Comparison of ENCODE assay signal across 8 cellular contexts in genomic region chr3:58332575-58333179, GRCh38. TPM values are rescaled to one million over a fixed set of nuclear protein-coding genes. Genes with fewer than 3 reads are reported as not detected.
DNase-seq lines count a peak whose midpoint lies in the region; ATAC-seq lines count a peak whose summit lies in the region.

PXK (plus strand) TSS chr3:58332892; CDS start chr3:58332989, 97 bp downstream.

- in situ Hi-C loops in Caki2 (cut with HindIII; ENCODE audit: low pct_unique_long_range_greater_than_20kb, low sequenced_read_pairs), result no loop called here

- no peaks in the 10 kb centered on the region for H3K9me3 Mint-ChIP-seq in activated naive CD4-positive, alpha-beta T cell treated with anti-CD3 and anti-CD28 coated beads, Interleukin-2, amount 50 U/mL, for 24 hours

- peaks cover 7% of the 10 kb centered on the region for H3K36me3 Mint-ChIP-seq in activated naive CD4-positive, alpha-beta T cell treated with anti-CD3 and anti-CD28 coated beads, Interleukin-2, amount 50 U/mL, for 24 hours

- H3K27ac ChIP-seq in substantia nigra (ENCODE audit: low read depth, low read length, poor library complexity, severe bottlenecking), result peak within 1 kb of the TSS; percentile 99

- H3K4me3 Mint-ChIP-seq in activated naive CD4-positive, alpha-beta T cell treated with anti-CD3 and anti-CD28 coated beads, Interleukin-2, amount 50 U/mL, for 24 hours, result peak within 1 kb of the TSS; percentile 95

- ATAC-seq in GM19455 (IDR thresholded peaks at IDR 0.05; ENCODE audit: unreplicated experiment) (peak; percentile 89), HG03571 (IDR thresholded peaks at IDR 0.05; ENCODE audit: unreplicated experiment) (peak; percentile 79)

- H3K4me1 Mint-ChIP-seq in activated naive CD4-positive, alpha-beta T cell treated with anti-CD3 and anti-CD28 coated beads, Interleukin-2, amount 50 U/mL, for 24 hours, result peaks cover 47% of the 10 kb centered on the region

- H3K27ac Mint-ChIP-seq in activated naive CD4-positive, alpha-beta T cell treated with anti-CD3 and anti-CD28 coated beads, Interleukin-2, amount 50 U/mL, for 24 hours, result peak within 1 kb of the TSS; percentile 96

- H3K27me3 Mint-ChIP-seq in activated naive CD4-positive, alpha-beta T cell treated with anti-CD3 and anti-CD28 coated beads, Interleukin-2, amount 50 U/mL, for 24 hours, result no peaks in the 10 kb centered on the region

- DNase-seq in Caki2 (ENCODE audit: low read depth) (peak; percentile 65), SKM-1 treated with dmso at 0.1 percent for 144 hours (lab: John Stamatoyannopoulos, UW; ENCODE audit: unreplicated experiment) (peak; percentile 59), germinal center (ENCODE audit: low spot score) (peak; percentile 80), nucleus accumbens (lab: John Stamatoyannopoulos, UW) (peak in 55 of 56 donors; percentile 4 to 91 (median 76)), substantia nigra (lab: John Stamatoyannopoulos, UW) (peak; percentile 11 to 92 (median 77))

RNA-seq across cellular contexts. Expression of gene PXK, which starts in this region (rescaled TPM):
- total RNA-seq in Caki2 (2014; rRNA removed; shearing (Covaris generic); ENCODE audit: low replicate concordance), result 14.8 and 18.2 TPM in 2 replicates

Comparison
In these comparisons a context has a peak if more than half of its experiments do, and no peak if none do; other contexts are left out.
1. Peak in every context shown above with its lines: DNase-seq, ATAC-seq and H3K27ac ChIP-seq.